ENCODE assay signal across 8 cellular contexts in the genomic region with DNA sequence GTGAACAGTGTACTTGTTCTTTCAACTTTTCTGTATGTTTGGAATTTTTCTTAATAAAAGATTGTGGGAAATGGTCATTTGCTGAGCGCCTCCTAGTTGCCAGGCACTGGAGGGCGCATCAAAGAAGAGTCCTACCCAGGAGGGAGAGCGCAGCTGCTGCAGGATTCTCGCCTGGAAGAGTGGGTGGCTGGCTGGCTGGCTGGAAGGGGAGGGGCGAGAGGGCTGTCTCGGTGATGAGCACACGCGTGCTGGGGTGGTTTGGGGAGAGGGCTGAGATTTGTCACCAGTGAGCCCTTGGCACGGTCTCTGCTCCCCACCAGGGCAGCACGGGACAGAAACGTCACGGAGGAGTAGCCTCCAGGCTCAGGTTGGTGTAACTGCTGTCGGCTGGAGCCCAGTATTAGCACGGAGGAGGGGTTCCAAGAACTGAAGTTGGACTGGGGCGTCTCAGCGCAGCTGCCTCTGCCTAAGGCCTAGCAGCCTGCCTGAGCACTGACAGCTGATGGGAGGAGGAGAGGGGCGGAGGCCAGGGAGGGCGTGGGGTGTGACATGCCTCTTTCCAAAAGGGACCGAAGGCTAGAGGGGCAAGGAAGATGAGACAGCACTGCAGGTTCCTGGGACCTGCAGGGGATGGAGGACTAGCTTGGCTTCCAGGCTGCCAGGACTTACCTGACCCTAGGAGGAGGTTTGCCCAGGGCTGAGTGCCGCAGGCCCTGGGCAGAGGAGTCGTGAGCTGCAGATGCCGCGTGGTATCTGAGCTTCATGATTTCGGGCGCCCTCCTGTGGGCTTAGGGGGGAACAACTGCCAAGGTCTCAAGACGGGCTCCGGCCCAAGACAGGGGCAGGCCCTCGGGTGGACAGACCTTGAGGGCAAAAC. TPM values are rescaled to one million over a fixed set of nuclear protein-coding genes. Genes with fewer than 3 reads are reported as not detected.
DNase-seq lines count a peak whose midpoint lies in the region; ATAC-seq and TF ChIP-seq lines count a peak whose summit lies in the region.

No MANE protein-coding gene starts in this region.

- peak; percentile 68 for ATAC-seq in HG02678 (IDR thresholded peaks at IDR 0.05; ENCODE audit: unreplicated experiment)

- intact Hi-C loops in left ventricle myocardium inferior (cut with micrococcal nuclease) = no loop called here

- H3K27ac ChIP-seq in left ventricle myocardium inferior (replicated peaks) = peak overlapping the region; percentile 94
- H3K27ac ChIP-seq in urinary bladder (ENCODE audit: low read depth) = peak overlapping the region; percentile 4

- WGBS in urinary bladder = 10% methylated on average over 28 of the region's 28 CpGs

- no peak overlapping the region for H3K4me3 ChIP-seq in GM12865 (ENCODE audit: low read depth, low read length)
- H3K4me3 ChIP-seq in left ventricle myocardium inferior = peak overlapping the region; percentile 50
- H3K4me3 ChIP-seq in urinary bladder (ENCODE audit: low read depth, low read length) = no peak overlapping the region

- DNase-seq in GM12865 (ENCODE audit: low read depth) (peak; percentile 93), NCI-H128 (lab: John Stamatoyannopoulos, UW; ENCODE audit: unreplicated experiment) (peak; percentile 67), T follicular helper cell (ENCODE audit: low read depth) (peak; percentile 71), amniotic epithelial cell (ENCODE audit: low read depth) (peak; percentile 81), left ventricle myocardium inferior (peak; percentile 88), pulmonary artery endothelial cell (ENCODE audit: low read depth, low spot score) (peak; percentile 64)

- H3K27me3 ChIP-seq in left ventricle myocardium inferior (ENCODE audit: low read depth) = no peaks in the 10 kb centered on the region

- H3K36me3 ChIP-seq in left ventricle myocardium inferior (peaks cover 11% of the 10 kb centered on the region), urinary bladder (ENCODE audit: insufficient read depth) (no peaks in the 10 kb centered on the region)

- no peaks in the 10 kb centered on the region for H3K9me3 ChIP-seq in left ventricle myocardium inferior (replicated peaks)

- H3K4me1 ChIP-seq in left ventricle myocardium inferior (peaks cover 98% of the 10 kb centered on the region), urinary bladder (ENCODE audit: insufficient read depth) (no peaks in the 10 kb centered on the region)

- TF ChIP-seq CTCF in GM12865 (IDR thresholded peaks at IDR 0.05; ENCODE audit: insufficient read depth, low read depth, low read length, missing control alignments) = peak; percentile 91
- TF ChIP-seq CTCF in left ventricle myocardium inferior (IDR thresholded peaks at IDR 0.05; ENCODE audit: borderline replicate concordance) = peak; percentile 94

RNA-seq across cellular contexts. Expression of a gene that starts 5.7 kb away (rescaled TPM):
- total RNA-seq in left ventricle myocardium inferior (97.9 TPM), pulmonary artery endothelial cell (1.1 and 1.6 TPM in 2 replicates), urinary bladder (1.5 TPM)
- polyA plus RNA-seq in urinary bladder = 4.6 TPM

RNA-seq across cellular contexts. Expression of a gene that starts 37.4 kb away (rescaled TPM):
- 6.7 TPM for total RNA-seq in left ventricle myocardium inferior
- total RNA-seq in pulmonary artery endothelial cell = 10.7 and 13.5 TPM in 2 replicates
- total RNA-seq in urinary bladder = 34.0 TPM
- 10.6 TPM for polyA plus RNA-seq in urinary bladder

Comparison
In these comparisons a context has a peak if more than half of its experiments do, and no peak if none do; other contexts are left out.
1. RNA of a gene that starts 5.7 kb away (total RNA-seq): 97.9 TPM in left ventricle myocardium inferior (single experiment); 1.1 to 1.6 TPM in pulmonary artery endothelial cell and 1.5 TPM in urinary bladder (single experiment); every median in the first group is over 10 times any median in the second.
2. Peak in every context shown above with its lines, with median percentiles within 50 percentile points of each other: DNase-seq.